Comparison of ENCODE assay signal across 33 cellular contexts in genomic region chr7:133755922-133756321, GRCh38.
"Had no signal": no experiment of that assay in that cellular context is flagged by ENCODE, and none has a peak within 500 bp of the region (broad histone marks: within the 10 kb centered on the region; RNA-seq: fewer than 3 reads in every experiment).

No MANE protein-coding gene starts in this region.

- H3K27me3 Mint-ChIP-seq: activated B cell treated with CpG ODN at 0.5 μM for 24 hours; activated CD4-positive, alpha-beta memory T cell treated with anti-CD3 and anti-CD28 coated beads, Interleukin-2, amount 10 ng/mL, durations not matched to agents 7 days and 5 days; activated CD4-positive, alpha-beta T cell treated with anti-CD3 and anti-CD28 coated beads, Interleukin-2, amount 10 ng/mL, durations not matched to agents 7 days and 5 days; activated naive CD4-positive, alpha-beta T cell treated with anti-CD3 and anti-CD28 coated beads, Interleukin-2, amount 10 ng/mL, durations not matched to agents 7 days and 5 days; activated naive CD8-positive, alpha-beta T cell treated with anti-CD3 and anti-CD28 coated beads, Interleukin-2, amount 10 ng/mL, durations not matched to agents 7 days and 5 days; activated T-cell treated with anti-CD3 and anti-CD28 coated beads, Interleukin-2, amount 50 U/mL, for 24 hours; brain had no signal

- H3K4me3 ChIP-seq: ascending aorta, breast epithelium, cardiac muscle cell, colonic mucosa, esophagus squamous epithelium, gastroesophageal sphincter, heart right ventricle, hepatocyte had no signal

- H3K36me3 ChIP-seq: ascending aorta, breast epithelium, cardiac muscle cell, colonic mucosa, esophagus squamous epithelium, gastroesophageal sphincter, heart right ventricle had no signal

- H3K27ac ChIP-seq: ascending aorta, breast epithelium, cardiac muscle cell, colonic mucosa, epithelial cell of prostate, esophagus squamous epithelium, gastroesophageal sphincter, heart right ventricle, hepatocyte, VCaP had no signal

- FAIRE-seq: endometrium, endothelial cell of umbilical vein had no signal

- H3K9me3 Mint-ChIP-seq: activated B cell treated with CpG ODN at 0.5 μM for 24 hours; activated CD4-positive, alpha-beta memory T cell treated with anti-CD3 and anti-CD28 coated beads, Interleukin-2, amount 10 ng/mL, durations not matched to agents 7 days and 5 days; activated CD4-positive, alpha-beta T cell treated with anti-CD3 and anti-CD28 coated beads, Interleukin-2, amount 10 ng/mL, durations not matched to agents 7 days and 5 days; activated naive CD4-positive, alpha-beta T cell treated with anti-CD3 and anti-CD28 coated beads, Interleukin-2, amount 10 ng/mL, durations not matched to agents 7 days and 5 days; activated naive CD4-positive, alpha-beta T cell treated with anti-CD3 and anti-CD28 coated beads, Interleukin-2, amount 50 U/mL, for 72 hours; activated naive CD8-positive, alpha-beta T cell treated with anti-CD3 and anti-CD28 coated beads, Interleukin-2, amount 10 ng/mL, durations not matched to agents 7 days and 5 days; activated T-cell treated with anti-CD3 and anti-CD28 coated beads, Interleukin-2, amount 50 U/mL, for 24 hours; activated T-cell treated with anti-CD3 and anti-CD28 coated beads, Interleukin-2, amount 50 U/mL, for 72 hours; brain had no signal

- H3K4me3 Mint-ChIP-seq: activated B cell treated with CpG ODN at 0.5 μM for 24 hours; activated CD4-positive, alpha-beta memory T cell treated with anti-CD3 and anti-CD28 coated beads, Interleukin-2, amount 10 ng/mL, durations not matched to agents 7 days and 5 days; activated CD4-positive, alpha-beta T cell treated with anti-CD3 and anti-CD28 coated beads, Interleukin-2, amount 10 ng/mL, durations not matched to agents 7 days and 5 days; activated naive CD4-positive, alpha-beta T cell treated with anti-CD3 and anti-CD28 coated beads, Interleukin-2, amount 10 ng/mL, durations not matched to agents 7 days and 5 days; activated naive CD8-positive, alpha-beta T cell treated with anti-CD3 and anti-CD28 coated beads, Interleukin-2, amount 10 ng/mL, durations not matched to agents 7 days and 5 days; activated T-cell treated with anti-CD3 and anti-CD28 coated beads, Interleukin-2, amount 50 U/mL, for 24 hours; activated T-cell treated with anti-CD3 and anti-CD28 coated beads, Interleukin-2, amount 50 U/mL, for 72 hours; brain had no signal

- H3K79me2 ChIP-seq: hepatocyte had no signal

- H3K9me3 ChIP-seq: ascending aorta, breast epithelium, colonic mucosa, esophagus squamous epithelium, gastroesophageal sphincter, heart right ventricle had no signal

- H3K4me2 ChIP-seq: hepatocyte had no signal

- H3K27me3 ChIP-seq: ascending aorta, breast epithelium, cardiac muscle cell, colonic mucosa, esophagus squamous epithelium, gastroesophageal sphincter, heart right ventricle, hepatocyte had no signal

- DNase-seq: activated B cell treated with CpG ODN at 0.5 μM for 24 hours; activated CD4-positive, alpha-beta memory T cell treated with anti-CD3 and anti-CD28 coated beads, Interleukin-2, amount 10 ng/mL, durations not matched to agents 7 days and 5 days; activated CD4-positive, alpha-beta T cell treated with anti-CD3 and anti-CD28 coated beads for 4 hours; activated CD4-positive, alpha-beta T cell treated with anti-CD3 and anti-CD28 coated beads, Interleukin-2, amount 10 ng/mL, durations not matched to agents 7 days and 5 days; activated CD4-positive, alpha-beta T cell treated with anti-CD3 and anti-CD28 coated beads, Interleukin-2, amount 50 U/mL, for 4 hours; activated CD4-positive, CD25-positive, alpha-beta regulatory T cell treated with anti-CD3 and anti-CD28 coated beads, Interleukin-2, amount 50 U/mL, for 72 hours; activated CD8-positive, alpha-beta memory T cell treated with anti-CD3 and anti-CD28 coated beads, Interleukin-2, amount 50 U/mL, for 48 hours; activated gamma-delta T cell; activated naive CD4-positive, alpha-beta T cell; activated naive CD4-positive, alpha-beta T cell treated with anti-CD3 and anti-CD28 coated beads, Interleukin-2, amount 10 ng/mL, durations not matched to agents 7 days and 5 days; activated naive CD8-positive, alpha-beta T cell treated with anti-CD3 and anti-CD28 coated beads, Interleukin-2, amount 10 ng/mL, durations not matched to agents 7 days and 5 days; activated T-cell treated with anti-CD3 and anti-CD28 coated beads for 4 hours; activated T-cell treated with anti-CD3 and anti-CD28 coated beads, Interleukin-2, amount 50 U/mL, for 24 hours; activated T-cell treated with anti-CD3 and anti-CD28 coated beads, Interleukin-2, amount 50 U/mL, for 72 hours; central memory CD4-positive, alpha-beta T cell; cerebellar nuclear complex; colonic mucosa; effector CD8-positive, alpha-beta T cell; esophagus squamous epithelium; foreskin melanocyte; heart right ventricle; T-helper 2 cell had no signal

- H3K36me3 Mint-ChIP-seq: activated naive CD4-positive, alpha-beta T cell treated with anti-CD3 and anti-CD28 coated beads, Interleukin-2, amount 10 ng/mL, durations not matched to agents 7 days and 5 days; activated naive CD4-positive, alpha-beta T cell treated with anti-CD3 and anti-CD28 coated beads, Interleukin-2, amount 50 U/mL, for 72 hours; brain had no signal

- ATAC-seq: activated naive CD4-positive, alpha-beta T cell treated with anti-CD3 and anti-CD28 coated beads, Interleukin-2, amount 50 U/mL, for 72 hours; activated T-cell treated with anti-CD3 and anti-CD28 coated beads, Interleukin-2, amount 50 U/mL, for 72 hours; gastroesophageal sphincter; heart right ventricle had no signal

- H3K27ac Mint-ChIP-seq: activated B cell treated with CpG ODN at 0.5 μM for 24 hours; activated CD4-positive, alpha-beta memory T cell treated with anti-CD3 and anti-CD28 coated beads, Interleukin-2, amount 10 ng/mL, durations not matched to agents 7 days and 5 days; activated CD4-positive, alpha-beta T cell treated with anti-CD3 and anti-CD28 coated beads, Interleukin-2, amount 10 ng/mL, durations not matched to agents 7 days and 5 days; activated naive CD4-positive, alpha-beta T cell treated with anti-CD3 and anti-CD28 coated beads, Interleukin-2, amount 10 ng/mL, durations not matched to agents 7 days and 5 days; activated naive CD4-positive, alpha-beta T cell treated with anti-CD3 and anti-CD28 coated beads, Interleukin-2, amount 50 U/mL, for 72 hours; activated naive CD8-positive, alpha-beta T cell treated with anti-CD3 and anti-CD28 coated beads, Interleukin-2, amount 10 ng/mL, durations not matched to agents 7 days and 5 days; activated T-cell treated with anti-CD3 and anti-CD28 coated beads, Interleukin-2, amount 50 U/mL, for 24 hours; activated T-cell treated with anti-CD3 and anti-CD28 coated beads, Interleukin-2, amount 50 U/mL, for 72 hours had no signal

- H3K4me1 Mint-ChIP-seq: activated B cell treated with CpG ODN at 0.5 μM for 24 hours; activated CD4-positive, alpha-beta memory T cell treated with anti-CD3 and anti-CD28 coated beads, Interleukin-2, amount 10 ng/mL, durations not matched to agents 7 days and 5 days; activated CD4-positive, alpha-beta T cell treated with anti-CD3 and anti-CD28 coated beads, Interleukin-2, amount 10 ng/mL, durations not matched to agents 7 days and 5 days; activated naive CD4-positive, alpha-beta T cell treated with anti-CD3 and anti-CD28 coated beads, Interleukin-2, amount 10 ng/mL, durations not matched to agents 7 days and 5 days; activated naive CD8-positive, alpha-beta T cell treated with anti-CD3 and anti-CD28 coated beads, Interleukin-2, amount 10 ng/mL, durations not matched to agents 7 days and 5 days had no signal

- H3K4me1 ChIP-seq: ascending aorta, breast epithelium, colonic mucosa, esophagus squamous epithelium, gastroesophageal sphincter, heart right ventricle had no signal

- H2AFZ ChIP-seq: hepatocyte had no signal
